1 cellular context compared by ENCODE assay signal in the genomic region with DNA sequence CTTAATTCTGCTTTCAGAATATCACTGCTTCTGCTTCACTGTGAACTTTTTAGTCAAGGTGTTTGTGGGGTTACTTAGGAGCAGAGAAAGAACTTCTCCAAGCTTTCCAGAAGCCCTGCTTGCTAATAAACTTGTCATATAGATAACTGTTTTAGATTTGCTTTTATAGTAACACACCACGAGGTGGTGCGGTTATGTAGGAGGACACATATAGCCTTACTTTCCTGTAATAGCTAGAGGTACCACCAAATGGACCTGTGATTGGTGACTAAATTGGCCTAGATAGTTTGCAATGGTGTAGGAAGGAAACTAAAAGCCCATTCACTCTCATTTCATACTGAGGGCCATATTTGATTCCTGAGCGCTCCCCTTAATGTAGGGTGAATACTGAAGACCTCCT.
TF ChIP-seq lines count a peak whose summit lies in the region.

No MANE protein-coding gene starts in this region.

TF ChIP-seq in HepG2, 621 proteins besides CTCF, POLR2A, EP300 and RAD21:
- no peak for TF ChIP-seq ZNF569 (CRISPR knock-in tag; IDR thresholded peaks at IDR 0.05; ENCODE audit: borderline replicate concordance)
- TF ChIP-seq CREB1 (IDR thresholded peaks at IDR 0.05), result no peak
- TF ChIP-seq CREB1 (CRISPR knock-in tag; IDR thresholded peaks at IDR 0.05), result no peak
- TF ChIP-seq, protein P1, sequence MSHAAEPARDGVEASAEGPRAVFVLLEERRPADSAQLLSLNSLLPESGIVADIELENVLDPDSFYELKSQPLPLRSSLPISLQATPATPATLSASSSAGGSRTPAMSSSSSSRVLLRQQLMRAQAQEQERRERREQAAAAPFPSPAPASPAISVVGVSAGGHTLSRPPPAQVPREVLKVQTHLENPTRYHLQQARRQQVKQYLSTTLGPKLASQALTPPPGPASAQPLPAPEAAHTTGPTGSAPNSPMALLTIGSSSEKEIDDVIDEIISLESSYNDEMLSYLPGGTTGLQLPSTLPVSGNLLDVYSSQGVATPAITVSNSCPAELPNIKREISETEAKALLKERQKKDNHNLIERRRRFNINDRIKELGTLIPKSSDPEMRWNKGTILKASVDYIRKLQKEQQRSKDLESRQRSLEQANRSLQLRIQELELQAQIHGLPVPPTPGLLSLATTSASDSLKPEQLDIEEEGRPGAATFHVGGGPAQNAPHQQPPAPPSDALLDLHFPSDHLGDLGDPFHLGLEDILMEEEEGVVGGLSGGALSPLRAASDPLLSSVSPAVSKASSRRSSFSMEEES (CRISPR knock-in tag; IDR thresholded peaks at IDR 0.05), result no peak
- no peak for TF ChIP-seq PRDM4 (CRISPR knock-in tag; IDR thresholded peaks at IDR 0.05; ENCODE audit: borderline replicate concordance)
- TF ChIP-seq, protein P2, sequence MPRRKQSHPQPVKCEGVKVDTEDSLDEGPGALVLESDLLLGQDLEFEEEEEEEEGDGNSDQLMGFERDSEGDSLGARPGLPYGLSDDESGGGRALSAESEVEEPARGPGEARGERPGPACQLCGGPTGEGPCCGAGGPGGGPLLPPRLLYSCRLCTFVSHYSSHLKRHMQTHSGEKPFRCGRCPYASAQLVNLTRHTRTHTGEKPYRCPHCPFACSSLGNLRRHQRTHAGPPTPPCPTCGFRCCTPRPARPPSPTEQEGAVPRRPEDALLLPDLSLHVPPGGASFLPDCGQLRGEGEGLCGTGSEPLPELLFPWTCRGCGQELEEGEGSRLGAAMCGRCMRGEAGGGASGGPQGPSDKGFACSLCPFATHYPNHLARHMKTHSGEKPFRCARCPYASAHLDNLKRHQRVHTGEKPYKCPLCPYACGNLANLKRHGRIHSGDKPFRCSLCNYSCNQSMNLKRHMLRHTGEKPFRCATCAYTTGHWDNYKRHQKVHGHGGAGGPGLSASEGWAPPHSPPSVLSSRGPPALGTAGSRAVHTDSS (CRISPR knock-in tag; conservative IDR thresholded peaks at IDR 0.05), result no peak
- no peak for TF ChIP-seq NRL (CRISPR knock-in tag; IDR thresholded peaks at IDR 0.05; ENCODE audit: borderline replicate concordance)
- TF ChIP-seq ZNF616 (CRISPR knock-in tag; IDR thresholded peaks at IDR 0.05; ENCODE audit: low read depth), result no peak
TF ChIP-seq in HepG2: peak in this region for 0.
